Comparison of ENCODE assay signal across 9 cellular contexts in the genomic region with DNA sequence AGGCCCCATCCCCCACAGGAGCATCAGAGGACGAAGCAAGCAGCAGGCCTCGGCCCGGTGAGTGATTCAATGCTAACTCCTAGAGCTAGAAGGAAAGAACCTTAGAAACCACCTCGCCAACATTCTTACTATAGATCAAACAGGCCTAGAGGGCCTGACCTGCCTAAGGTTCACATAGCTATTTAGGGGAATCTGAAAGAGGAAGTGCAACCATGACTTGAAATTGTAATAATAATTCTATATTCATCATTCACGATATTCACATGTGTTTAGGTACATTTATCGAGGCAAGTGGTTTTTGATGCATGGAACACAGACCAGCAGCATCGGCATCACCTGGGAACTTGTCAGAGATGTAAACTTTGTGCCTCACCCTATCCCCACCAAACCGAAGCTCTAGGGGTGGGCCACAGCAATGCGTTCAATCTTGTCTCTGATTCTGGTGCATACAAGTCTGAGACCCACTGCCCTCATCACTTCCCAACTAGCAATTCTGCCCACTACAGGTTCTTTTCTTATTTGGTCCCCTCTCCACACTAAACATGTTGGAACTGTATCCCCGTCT.
DNase-seq lines count a peak whose midpoint lies in the region; ATAC-seq and TF ChIP-seq lines count a peak whose summit lies in the region.
"Had no signal": no experiment of that assay in that cellular context is flagged by ENCODE, and none has a peak within 500 bp of the region (broad histone marks: within the 10 kb centered on the region; RNA-seq: fewer than 3 reads in every experiment).

No MANE protein-coding gene starts in this region.

- H3K27me3 Mint-ChIP-seq in nephron progenitor cell (ENCODE audit: low read depth, poor library complexity), result no peaks in the 10 kb centered on the region
- H3K27me3 Mint-ChIP-seq: activated CD4-positive, alpha-beta T cell treated with anti-CD3 and anti-CD28 coated beads, Interleukin-2, amount 10 ng/mL, durations not matched to agents 7 days and 5 days had no signal

- intact Hi-C loops in ovary (cut with DNase I), result no loop called here

- peaks cover 25% of the 10 kb centered on the region for H3K4me1 Mint-ChIP-seq in nephron progenitor cell

- H3K27ac Mint-ChIP-seq in nephron progenitor cell, result peak overlapping the region; percentile 62
- H3K27ac Mint-ChIP-seq in activated naive CD4-positive, alpha-beta T cell treated with anti-CD3 and anti-CD28 coated beads, Interleukin-2, amount 50 U/mL, for 72 hours, result no peak overlapping the region
- H3K27ac Mint-ChIP-seq: activated CD4-positive, alpha-beta T cell treated with anti-CD3 and anti-CD28 coated beads, Interleukin-2, amount 10 ng/mL, durations not matched to agents 7 days and 5 days; endodermal cell had no signal

- 95 to 98% (median 98%) methylated on average over 10 of the region's 10 CpGs for WGBS in ovary, 3 donors

- H3K9me3 ChIP-seq in ovary, result no peaks in the 10 kb centered on the region

- no peak for TF ChIP-seq CTCF in nephron progenitor cell (IDR thresholded peaks at IDR 0.05)
- TF ChIP-seq CTCF in ovary (IDR thresholded peaks at IDR 0.05), result no peak

- no peak for TF ChIP-seq POLR2A in ovary (IDR thresholded peaks at IDR 0.05)

- DNase-seq in nephron progenitor cell (no peak), ovary (no peak), midbrain (lab: John Stamatoyannopoulos, UW) (no peak)
- no peak for DNase-seq in activated naive CD4-positive, alpha-beta T cell treated with anti-CD3 and anti-CD28 coated beads, Interleukin-2, amount 50 U/mL, for 72 hours (ENCODE audit: low spot score in 2 of 2)
- DNase-seq: activated CD4-positive, alpha-beta T cell treated with anti-CD3 and anti-CD28 coated beads, Interleukin-2, amount 10 ng/mL, durations not matched to agents 7 days and 5 days; endodermal cell had no signal

- TF ChIP-seq EP300 in ovary (IDR thresholded peaks at IDR 0.05), result no peak

- ATAC-seq in GM18868 (IDR thresholded peaks at IDR 0.05; ENCODE audit: unreplicated experiment) (peak; percentile 71), GM21723 (IDR thresholded peaks at IDR 0.05; ENCODE audit: unreplicated experiment) (peak; percentile 67), HG03469 (IDR thresholded peaks at IDR 0.05; ENCODE audit: unreplicated experiment) (peak; percentile 58)
- no peak for ATAC-seq in activated naive CD4-positive, alpha-beta T cell treated with anti-CD3 and anti-CD28 coated beads, Interleukin-2, amount 50 U/mL, for 72 hours

- H3K4me3 Mint-ChIP-seq in nephron progenitor cell, result no peak overlapping the region
- H3K4me3 Mint-ChIP-seq: activated CD4-positive, alpha-beta T cell treated with anti-CD3 and anti-CD28 coated beads, Interleukin-2, amount 10 ng/mL, durations not matched to agents 7 days and 5 days; endodermal cell had no signal

- H3K9me3 Mint-ChIP-seq in nephron progenitor cell, result no peaks in the 10 kb centered on the region
- H3K9me3 Mint-ChIP-seq in activated naive CD4-positive, alpha-beta T cell treated with anti-CD3 and anti-CD28 coated beads, Interleukin-2, amount 50 U/mL, for 72 hours, result peaks cover 10 to 12% of the 10 kb centered on the region in 2 donors
- H3K9me3 Mint-ChIP-seq: endodermal cell had no signal

- H3K27me3 ChIP-seq in ovary, result no peaks in the 10 kb centered on the region

- no peaks in the 10 kb centered on the region for H3K4me1 ChIP-seq in ovary (ENCODE audit: insufficient read depth)

- H3K36me3 ChIP-seq in ovary, result no peaks in the 10 kb centered on the region

- H3K27ac ChIP-seq in ovary, result no peak overlapping the region

- no peak overlapping the region for H3K4me3 ChIP-seq in ovary

- H3K36me3 Mint-ChIP-seq in nephron progenitor cell (ENCODE audit: low read depth), result peaks cover 30% of the 10 kb centered on the region
- H3K36me3 Mint-ChIP-seq in activated naive CD4-positive, alpha-beta T cell treated with anti-CD3 and anti-CD28 coated beads, Interleukin-2, amount 50 U/mL, for 72 hours, result peaks cover 14 to 17% of the 10 kb centered on the region in 2 donors

Comparison
In these comparisons a context has a peak if more than half of its experiments do, and no peak if none do; other contexts are left out.
1. ATAC-seq: peak in GM18868 (single experiment), GM21723 (single experiment) and HG03469 (single experiment); none in activated naive CD4-positive, alpha-beta T cell treated with anti-CD3 and anti-CD28 coated beads, Interleukin-2, amount 50 U/mL, for 72 hours (0 of 2).